Comparison of ENCODE assay signal across 2 cellular contexts in genomic region chr5:61184708-61185107, GRCh38.
TF ChIP-seq lines count a peak whose summit lies in the region.

No MANE protein-coding gene starts in this region.

TF ChIP-seq in IMR-90, 13 proteins besides CTCF, POLR2A, EP300 and RAD21:
- peak; percentile 93 for TF ChIP-seq MAFK (IDR thresholded peaks at IDR 0.05; ENCODE audit: low read depth, low read length)
- TF ChIP-seq NFE2L2 (IDR thresholded peaks at IDR 0.05; ENCODE audit: low read depth, low read length): no peak
TF ChIP-seq in IMR-90: peak in this region for 1.

TF ChIP-seq in K562, 482 proteins besides CTCF, POLR2A, EP300 and RAD21:
- no peak for TF ChIP-seq DIDO1 (tag; IDR thresholded peaks at IDR 0.05; ENCODE audit: low read depth)
- no peak for TF ChIP-seq ILK (tag; IDR thresholded peaks at IDR 0.05; ENCODE audit: borderline replicate concordance, low read depth)
- TF ChIP-seq MXI1 (IDR thresholded peaks at IDR 0.05; ENCODE audit: low read depth, low read length): no peak
- TF ChIP-seq MAFG (tag; conservative IDR thresholded peaks at IDR 0.05): peak; percentile 52; the same call in 1 of the 2 replicates
- TF ChIP-seq C11orf30 (IDR thresholded peaks at IDR 0.05; ENCODE audit: low read depth): peak; percentile 48; the same call in 1 of the 2 replicates
- TF ChIP-seq ZEB2 (IDR thresholded peaks at IDR 0.05): no peak
- TF ChIP-seq ZC3H4 (CRISPR knock-in tag; IDR thresholded peaks at IDR 0.05; ENCODE audit: borderline replicate concordance): no peak
- no peak for TF ChIP-seq FOXA3 (CRISPR knock-in tag; conservative IDR thresholded peaks at IDR 0.05 in 1 of 2, IDR thresholded peaks at IDR 0.05 in 1 of 2)
- no peak for TF ChIP-seq ZNF764 (CRISPR knock-in tag; IDR thresholded peaks at IDR 0.05; ENCODE audit: low read depth)
- peak; percentile 62 for TF ChIP-seq ZNF316 (IDR thresholded peaks at IDR 0.05)
- no peak for TF ChIP-seq PHF21A (IDR thresholded peaks at IDR 0.05; ENCODE audit: borderline replicate concordance, low read depth)
- no peak for TF ChIP-seq MIER1 (IDR thresholded peaks at IDR 0.05; ENCODE audit: low read depth)
